In the genomic region with DNA sequence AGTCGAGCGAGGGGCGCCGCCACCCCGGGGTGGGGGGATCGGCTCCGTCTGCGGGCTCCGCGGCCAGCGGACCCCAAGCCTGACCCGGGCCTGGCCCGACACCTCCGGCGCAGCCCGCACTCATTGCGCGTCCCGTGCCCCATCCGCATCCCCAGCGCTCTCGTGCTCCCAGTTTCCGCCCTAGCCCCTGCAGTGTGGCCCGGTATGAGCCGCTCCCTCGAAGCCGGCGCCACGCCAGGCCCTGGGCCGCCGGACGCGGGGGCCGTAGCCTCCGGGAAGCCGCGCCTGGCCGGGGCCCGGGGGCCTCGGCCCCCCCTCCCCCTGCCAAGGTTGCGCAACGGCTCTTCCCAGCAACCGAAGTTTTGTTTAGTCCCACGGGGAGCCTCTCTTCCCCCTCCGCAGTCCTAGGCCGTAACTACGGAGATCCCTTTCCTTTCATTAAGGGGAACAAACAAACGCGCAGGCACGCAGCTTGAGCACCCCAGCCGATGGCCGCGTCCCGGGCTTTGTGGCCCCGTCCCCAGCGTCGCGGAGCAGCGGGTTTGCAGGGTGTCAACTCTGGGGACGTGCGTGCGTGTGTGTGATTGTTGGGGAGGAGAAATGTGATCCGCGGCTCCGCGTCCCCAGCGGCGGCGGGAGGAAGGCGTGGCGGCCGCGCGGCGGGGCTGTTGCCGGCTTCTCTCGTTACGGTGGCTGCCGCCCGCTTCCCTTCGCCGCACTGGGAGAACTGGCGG, we compare ENCODE assay signal across 8 cellular contexts. TPM values are rescaled to one million over a fixed set of nuclear protein-coding genes. Genes with fewer than 3 reads are reported as not detected.
DNase-seq lines count a peak whose midpoint lies in the region; ATAC-seq, FAIRE-seq and TF ChIP-seq lines count a peak whose summit lies in the region.

No MANE protein-coding gene starts in this region.

- peak overlapping the region; percentile 88 for H3K27ac ChIP-seq in OCI-LY1 (ENCODE audit: low read depth, low read length, poor library complexity, severe bottlenecking)
- peak overlapping the region; percentile 99 for H3K27ac ChIP-seq in epithelial cell of prostate

- H3K27me3 ChIP-seq in OCI-LY1 (ENCODE audit: insufficient read depth, low read length): no peaks in the 10 kb centered on the region

- H3K4me2 ChIP-seq in OCI-LY1 (ENCODE audit: low read length): peak overlapping the region; percentile 71

- TF ChIP-seq CTCF in OCI-LY1 (IDR thresholded peaks at IDR 0.05; ENCODE audit: low read length): peak; percentile 17; the same call in 1 of the 2 replicates

- no peaks in the 10 kb centered on the region for H3F3A ChIP-seq in OCI-LY1 (ENCODE audit: insufficient read depth, low read length)

- peaks cover 36% of the 10 kb centered on the region for H3K4me1 ChIP-seq in OCI-LY1 (ENCODE audit: insufficient read depth, low read length, severe bottlenecking)

- peak overlapping the region; percentile 96 for H3K9ac ChIP-seq in OCI-LY1 (ENCODE audit: low read length)

- H3K9me3 ChIP-seq in OCI-LY1 (ENCODE audit: low read length): no peaks in the 10 kb centered on the region

- peak overlapping the region; percentile 87 for H3K4me3 ChIP-seq in OCI-LY1 (ENCODE audit: low read depth, low read length, poor library complexity, severe bottlenecking)

- peaks cover 43% of the 10 kb centered on the region for H3K79me2 ChIP-seq in OCI-LY1 (ENCODE audit: insufficient read depth, low read length)

- no peaks in the 10 kb centered on the region for H3K9me2 ChIP-seq in OCI-LY1 (ENCODE audit: low read depth, low read length)

- in situ Hi-C loops in Caki2 (cut with HindIII; ENCODE audit: low pct_unique_long_range_greater_than_20kb, low sequenced_read_pairs): no loop called here

- DNase-seq in Caki2 (ENCODE audit: low read depth): peak; percentile 86
- peak; percentile 69 for DNase-seq in HTR-8/SVneo (ENCODE audit: insufficient read length, low spot score)
- peak; percentile 59 for DNase-seq in activated T-cell treated with anti-CD3 and anti-CD28 coated beads for 24 hours (ENCODE audit: low read depth)
- no peak for DNase-seq in epithelial cell of prostate (ENCODE audit: low read depth, low spot score)
- peak; percentile 86 for DNase-seq in mucosa of gallbladder (ENCODE audit: low spot score)
- peak; percentile 51 for DNase-seq in stimulated activated CD8-positive, alpha-beta memory T cell treated with anti-CD3 and anti-CD28 coated beads, Interleukin-4, amount 100 ng/mL, for 24 hours (ENCODE audit: low read depth)

- no peaks in the 10 kb centered on the region for H4K20me1 ChIP-seq in OCI-LY1 (ENCODE audit: insufficient read depth, low read length)

- no peaks in the 10 kb centered on the region for H3K36me3 ChIP-seq in OCI-LY1 (ENCODE audit: insufficient read depth, low read length)

- H2AFZ ChIP-seq in OCI-LY1 (ENCODE audit: low read length): no peak overlapping the region

- peak; percentile 27 for ATAC-seq in GM21367 (IDR thresholded peaks at IDR 0.05; ENCODE audit: unreplicated experiment)

- FAIRE-seq in HTR-8/SVneo (lab: Jason Lieb, UNC): peak; percentile 36

RNA-seq across cellular contexts. Expression of a gene that starts 0.9 kb away (rescaled TPM):
- 42.3 and 51.2 TPM in 2 replicates for total RNA-seq in Caki2 (2014; rRNA removed; shearing (Covaris generic); ENCODE audit: low replicate concordance)
- 105 TPM for total RNA-seq in mucosa of gallbladder
